In genomic region chr3:4494807-4495200, GRCh38 we compare ENCODE assay signal across 8 cellular contexts. TPM values are rescaled to one million over a fixed set of nuclear protein-coding genes. Genes with fewer than 3 reads are reported as not detected.
DNase-seq lines count a peak whose midpoint lies in the region; ATAC-seq and TF ChIP-seq lines count a peak whose summit lies in the region.
"Had no signal": no experiment of that assay in that cellular context is flagged by ENCODE, and none has a peak within 500 bp of the region (broad histone marks: within the 10 kb centered on the region; RNA-seq: fewer than 3 reads in every experiment).

No MANE protein-coding gene starts in this region.

- H4K20me1 ChIP-seq in smooth muscle cell (ENCODE audit: low read depth): no peaks in the 10 kb centered on the region

- H3K27me3 ChIP-seq in smooth muscle cell (ENCODE audit: low read depth): peaks cover 5% of the 10 kb centered on the region
- H3K27me3 ChIP-seq in A673 (replicated peaks; ENCODE audit: insufficient read depth, low read depth, low read length, poor library complexity): peaks cover 20% of the 10 kb centered on the region

- intact Hi-C loops in A673 (cut with micrococcal nuclease; ENCODE audit: unreplicated experiment): loop anchor here (5.0 kb wide), 1 partner anchor 143 kb away; no protein-coding TSS in a partner anchor

- no peaks in the 10 kb centered on the region for H3K79me2 ChIP-seq in smooth muscle cell (ENCODE audit: low read depth)

- no peaks in the 10 kb centered on the region for H3K36me3 ChIP-seq in smooth muscle cell (ENCODE audit: low read depth)
- no peaks in the 10 kb centered on the region for H3K36me3 ChIP-seq in A673 (ENCODE audit: insufficient read depth, low read length, poor library complexity, severe bottlenecking)

- H3K27ac ChIP-seq in smooth muscle cell (ENCODE audit: low read depth): no peak overlapping the region
- H3K27ac ChIP-seq in A673 (ENCODE audit: low read depth, low read length, poor library complexity, severe bottlenecking): no peak overlapping the region

- no peak overlapping the region for H3K9ac ChIP-seq in smooth muscle cell (ENCODE audit: low read depth)

- H3K9me3 ChIP-seq in smooth muscle cell (replicated peaks; ENCODE audit: low read depth): no peaks in the 10 kb centered on the region
- no peaks in the 10 kb centered on the region for H3K9me3 ChIP-seq in A673 (ENCODE audit: low read depth, low read length, poor library complexity, severe bottlenecking)

- peak; percentile 27 for ATAC-seq in GM19452 (IDR thresholded peaks at IDR 0.05; ENCODE audit: unreplicated experiment)
- peak; percentile 30 for ATAC-seq in HG03575 (IDR thresholded peaks at IDR 0.05; ENCODE audit: extremely low read depth, insufficient number of reproducible peaks, low FRiP score, unreplicated experiment)

- 61% methylated on average over 3 of the region's 3 CpGs for WGBS in smooth muscle cell (ENCODE audit: low lambda C conversion rate)

- peak overlapping the region; percentile 94 for H3K4me2 ChIP-seq in smooth muscle cell

- H3K4me3 ChIP-seq in smooth muscle cell (peak overlapping the region; percentile 88), A673 (ENCODE audit: low read depth, low read length, poor library complexity, severe bottlenecking) (no peak overlapping the region)

- peaks cover 4% of the 10 kb centered on the region for H3F3A ChIP-seq in smooth muscle cell (ENCODE audit: low read depth)

- TF ChIP-seq CTCF in smooth muscle cell (IDR thresholded peaks at IDR 0.05; ENCODE audit: borderline replicate concordance, insufficient read depth, poor library complexity, severe bottlenecking) (no peak), A673 (conservative IDR thresholded peaks at IDR 0.05; ENCODE audit: low read depth, low read length) (no peak)

- CTCF ChIA-PET in A673 (lab: Charles Lee): interaction anchor here (0.6 kb wide), 1 partner anchor 14 kb away, joined by 3 read pairs; no protein-coding TSS in a partner anchor

- H3K4me1 ChIP-seq in smooth muscle cell (ENCODE audit: low read depth) (peaks cover 10% of the 10 kb centered on the region), A673 (ENCODE audit: insufficient read depth, low read length, poor library complexity, severe bottlenecking) (peaks cover 3% of the 10 kb centered on the region)

- BruUV-seq in A673 (replicated peaks; lab: Mats Ljungman, UMichigan): no TSS peak

- peak; percentile 12 for DNase-seq in dermis blood vessel endothelial cell
- no peak for DNase-seq in smooth muscle cell (lab: John Stamatoyannopoulos, UW; ENCODE audit: unreplicated experiment)
- no peak for DNase-seq in stimulated activated CD4-positive, alpha-beta T cell treated with anti-CD3 and anti-CD28 coated beads, Interleukin-4, amount 100 ng/mL, for 1 hour
- DNase-seq in A673 (ENCODE audit: low spot score): no peak
- DNase-seq in NCI-H2107 (lab: John Stamatoyannopoulos, UW): no peak
- DNase-seq: NCI-H748 treated with DMSO at 0.1 percent for 48 hours had no signal

- H2AFZ ChIP-seq in smooth muscle cell (ENCODE audit: low read depth): no peak overlapping the region

- POLR2A ChIA-PET in A673 (lab: Charles Lee; ENCODE audit: low non-redundant PET): no interaction called here

RNA-seq across cellular contexts. Expression of gene ITPR1, which starts 1.7 kb away (rescaled TPM):
- total RNA-seq in dermis blood vessel endothelial cell: 47.5 and 59.7 TPM in 2 replicates
- total RNA-seq in smooth muscle cell: 28.6 and 31.6 TPM in 2 replicates
- 16.4 and 17.9 TPM in 2 replicates for polyA plus RNA-seq in smooth muscle cell
- 8.0 and 8.6 TPM in 2 replicates for total RNA-seq in A673 (2021)

RNA-seq across cellular contexts. Expression of gene SUMF1, which starts 27.7 kb away (rescaled TPM):
- 97.2 and 102 TPM in 2 replicates for total RNA-seq in dermis blood vessel endothelial cell
- total RNA-seq in smooth muscle cell: 29.5 and 39.4 TPM in 2 replicates
- 28.1 and 28.3 TPM in 2 replicates for polyA plus RNA-seq in smooth muscle cell
- total RNA-seq in A673 (2021): 7.3 and 7.8 TPM in 2 replicates
